20 cellular contexts compared by ENCODE assay signal in genomic region chr18:57579928-57580327, GRCh38.
"Had no signal": no experiment of that assay in that cellular context is flagged by ENCODE, and none has a peak within 500 bp of the region (broad histone marks: within the 10 kb centered on the region; RNA-seq: fewer than 3 reads in every experiment).

No MANE protein-coding gene starts in this region.

- H3K4me1 ChIP-seq: testis had no signal

- H3K9me3 Mint-ChIP-seq: activated CD4-positive, alpha-beta memory T cell treated with anti-CD3 and anti-CD28 coated beads for 36 hours; memory B cell; nephron had no signal

- FAIRE-seq: endometrium, islet of Langerhans had no signal

- H3K27me3 Mint-ChIP-seq: activated CD4-positive, alpha-beta memory T cell treated with anti-CD3 and anti-CD28 coated beads for 36 hours; activated CD8-positive, alpha-beta memory T cell treated with anti-CD3 and anti-CD28 coated beads, Interleukin-2, amount 10 ng/mL, durations not matched to agents 7 days and 5 days; memory B cell had no signal

- H3K27ac Mint-ChIP-seq: activated CD4-positive, alpha-beta memory T cell treated with anti-CD3 and anti-CD28 coated beads for 36 hours; activated CD8-positive, alpha-beta memory T cell treated with anti-CD3 and anti-CD28 coated beads, Interleukin-2, amount 10 ng/mL, durations not matched to agents 7 days and 5 days; memory B cell; nephron had no signal

- H3K9me3 ChIP-seq: heart left ventricle, neutrophil, ovary, prostate gland, testis, upper lobe of left lung had no signal

- H3K4me3 Mint-ChIP-seq: activated CD4-positive, alpha-beta memory T cell treated with anti-CD3 and anti-CD28 coated beads for 36 hours; activated CD8-positive, alpha-beta memory T cell treated with anti-CD3 and anti-CD28 coated beads, Interleukin-2, amount 10 ng/mL, durations not matched to agents 7 days and 5 days; memory B cell; nephron had no signal

- H3K27ac ChIP-seq: neutrophil, ovary, prostate gland, testis had no signal

- H3K4me3 ChIP-seq: heart left ventricle, ovary, prostate gland, testis, upper lobe of left lung had no signal

- H3K27me3 ChIP-seq: heart left ventricle, neutrophil, ovary, testis, upper lobe of left lung had no signal

- H3K36me3 ChIP-seq: ovary, prostate gland had no signal

- DNase-seq: activated CD4-positive, alpha-beta memory T cell treated with anti-CD3 and anti-CD28 coated beads for 36 hours; activated CD4-positive, alpha-beta T cell treated with anti-CD3 and anti-CD28 coated beads for 1 hour; activated CD8-positive, alpha-beta memory T cell treated with anti-CD3 and anti-CD28 coated beads, Interleukin-2, amount 10 ng/mL, durations not matched to agents 7 days and 5 days; activated effector memory CD4-positive, alpha-beta T cell treated with anti-CD3 and anti-CD28 coated beads, Interleukin-2, amount 50 U/mL, for 16 hours; activated T-cell treated with anti-CD3 and anti-CD28 coated beads for 4 hours; effector CD4-positive, alpha-beta T cell; heart left ventricle; left cardiac atrium; ovary; stimulated activated CD4-positive, alpha-beta T cell treated with anti-CD3 and anti-CD28 coated beads, Interleukin-4, amount 100 ng/mL, for 1 hour; stimulated activated naive CD4-positive, alpha-beta T cell; T-helper 1 cell; testis; upper lobe of left lung had no signal

- ATAC-seq: activated CD8-positive, alpha-beta memory T cell treated with anti-CD3 and anti-CD28 coated beads, Interleukin-2, amount 10 ng/mL, durations not matched to agents 7 days and 5 days; left cardiac atrium had no signal
